ENCODE assay signal across 14 cellular contexts in genomic region chr14:55588259-55588699, GRCh38. TPM values are rescaled to one million over a fixed set of nuclear protein-coding genes. Genes with fewer than 3 reads are reported as not detected.
A peak's percentile ranks its signal among the peaks of the same experiment; 100 is the strongest.
DNase-seq lines count a peak whose midpoint lies in the region; ATAC-seq and TF ChIP-seq lines count a peak whose summit lies in the region.
"Had no signal": no experiment of that assay in that cellular context is flagged by ENCODE, and none has a peak within 500 bp of the region (broad histone marks: within the 10 kb centered on the region; RNA-seq: fewer than 3 reads in every experiment).

No MANE protein-coding gene starts in this region.

- peak overlapping the region; percentile 56 for H3K27ac Mint-ChIP-seq in activated naive CD8-positive, alpha-beta T cell
- no peak overlapping the region for H3K27ac Mint-ChIP-seq in activated naive CD8-positive, alpha-beta T cell treated with anti-CD3 and anti-CD28 coated beads for 36 hours
- H3K27ac Mint-ChIP-seq in WTC11 (peak overlapping the region; percentile 60; the same call in 1 of the 2 replicates), T-cell (peak overlapping the region in 1 of 2 donors; percentile 12)
- H3K27ac Mint-ChIP-seq: B cell had no signal

- no peak for DNase-seq in activated naive CD8-positive, alpha-beta T cell treated with anti-CD3 and anti-CD28 coated beads for 36 hours
- no peak for DNase-seq in WTC11 (ENCODE audit: low spot score)
- DNase-seq in left cardiac atrium = no peak
- DNase-seq in transverse colon = no peak
- DNase-seq in prostate gland (ENCODE audit: low spot score) = no peak
- no peak for DNase-seq in T-cell
- DNase-seq: activated naive CD4-positive, alpha-beta T cell treated with anti-CD3 and anti-CD28 coated beads, Interleukin-2, amount 50 U/mL, for 16 hours; NCI-H1048; NCI-H524 treated with DMSO at 0.1 percent for 48 hours; sigmoid colon had no signal

- H3K4me3 ChIP-seq in transverse colon (no peak overlapping the region), prostate gland (no peak overlapping the region)
- H3K4me3 ChIP-seq: sigmoid colon, tibial nerve had no signal

- ATAC-seq in WTC11 = no peak
- peak; percentile 55 to 66 for ATAC-seq in left cardiac atrium
- no peak for ATAC-seq in GM18511 (IDR thresholded peaks at IDR 0.05; ENCODE audit: unreplicated experiment)
- ATAC-seq in T-cell (replicated peaks in 1 of 4) = no peak

- no peak for TF ChIP-seq CTCF in WTC11 (IDR thresholded peaks at IDR 0.05)
- TF ChIP-seq CTCF in transverse colon (IDR thresholded peaks at IDR 0.05) = no peak
- no peak for TF ChIP-seq CTCF in prostate gland (IDR thresholded peaks at IDR 0.05)

- TF ChIP-seq POLR2A in transverse colon (IDR thresholded peaks at IDR 0.05) = no peak
- no peak for TF ChIP-seq POLR2A in prostate gland (IDR thresholded peaks at IDR 0.05)

- H3K9me3 ChIP-seq in transverse colon (no peaks in the 10 kb centered on the region), prostate gland (no peaks in the 10 kb centered on the region)
- H3K9me3 ChIP-seq: sigmoid colon, tibial nerve had no signal

- CTCF ChIA-PET in WTC11 (lab: Charles Lee) (interaction anchor here (0.9 kb wide), 1 partner anchor 142 kb away, joined by 3 read pairs; no protein-coding TSS in a partner anchor), T-cell (lab: Charles Lee) (no interaction called here)

- H3K9me3 Mint-ChIP-seq in activated naive CD8-positive, alpha-beta T cell (ENCODE audit: low read depth) = no peaks in the 10 kb centered on the region
- no peaks in the 10 kb centered on the region for H3K9me3 Mint-ChIP-seq in activated naive CD8-positive, alpha-beta T cell treated with anti-CD3 and anti-CD28 coated beads for 36 hours
- H3K9me3 Mint-ChIP-seq in WTC11 (no peaks in the 10 kb centered on the region), T-cell (no peaks in the 10 kb centered on the region)

- no peak for TF ChIP-seq EP300 in transverse colon (IDR thresholded peaks at IDR 0.05; ENCODE audit: low read depth)

- H3K27ac ChIP-seq in transverse colon = peak overlapping the region; percentile 6 to 43 (median 18)
- H3K27ac ChIP-seq in prostate gland = no peak overlapping the region
- H3K27ac ChIP-seq: tibial nerve had no signal

- peaks cover 63% of the 10 kb centered on the region for H3K4me1 Mint-ChIP-seq in activated naive CD8-positive, alpha-beta T cell (ENCODE audit: low read depth)
- H3K4me1 Mint-ChIP-seq in activated naive CD8-positive, alpha-beta T cell treated with anti-CD3 and anti-CD28 coated beads for 36 hours = peaks cover 50% of the 10 kb centered on the region
- peaks cover 55% of the 10 kb centered on the region for H3K4me1 Mint-ChIP-seq in WTC11
- H3K4me1 Mint-ChIP-seq in T-cell = peaks cover 62 to 69% (median 65%) of the 10 kb centered on the region in 3 donors

- peaks cover 39 to 93% (median 64%) of the 10 kb centered on the region in 4 donors for H3K4me1 ChIP-seq in transverse colon
- H3K4me1 ChIP-seq in prostate gland (replicated peaks) = no peaks in the 10 kb centered on the region

- no peaks in the 10 kb centered on the region for H3K36me3 ChIP-seq in transverse colon
- no peaks in the 10 kb centered on the region for H3K36me3 ChIP-seq in prostate gland
- H3K36me3 ChIP-seq: sigmoid colon, tibial nerve had no signal

- intact Hi-C loops in left cardiac atrium (cut with DNase I) = no loop called here
- intact Hi-C loops in transverse colon (cut with DNase I; ENCODE audit: low total_unique reads) = no loop called here
- intact Hi-C loops in prostate gland (cut with DNase I) = no loop called here

- POLR2A ChIA-PET in WTC11 (lab: Charles Lee) = no interaction called here
- POLR2A ChIA-PET in T-cell (lab: Charles Lee) = interaction anchor here in 1 of 2 donors (0.6 kb wide), 1 partner anchor 10 kb away, joined by 9 read pairs; no protein-coding TSS in a partner anchor

- no peak overlapping the region for H3K4me3 Mint-ChIP-seq in activated naive CD8-positive, alpha-beta T cell
- no peak overlapping the region for H3K4me3 Mint-ChIP-seq in activated naive CD8-positive, alpha-beta T cell treated with anti-CD3 and anti-CD28 coated beads for 36 hours
- H3K4me3 Mint-ChIP-seq in WTC11 (no peak overlapping the region), T-cell (no peak overlapping the region)
- H3K4me3 Mint-ChIP-seq: B cell had no signal

- no peaks in the 10 kb centered on the region for H3K36me3 Mint-ChIP-seq in activated naive CD8-positive, alpha-beta T cell
- peaks cover 6% of the 10 kb centered on the region for H3K36me3 Mint-ChIP-seq in activated naive CD8-positive, alpha-beta T cell treated with anti-CD3 and anti-CD28 coated beads for 36 hours
- H3K36me3 Mint-ChIP-seq in WTC11 = no peaks in the 10 kb centered on the region
- H3K36me3 Mint-ChIP-seq in T-cell = peaks cover 4% of the 10 kb centered on the region

- WGBS in transverse colon (ENCODE audit: low coverage in 1 of 2), 2 donors = 27 to 52% methylated on average over 1 to 2 of the region's 2 CpGs
- WGBS in prostate gland = 38% methylated on average over 2 of the region's 2 CpGs

- H3K27me3 ChIP-seq in transverse colon (no peaks in the 10 kb centered on the region), prostate gland (replicated peaks; ENCODE audit: insufficient read depth) (no peaks in the 10 kb centered on the region)
- H3K27me3 ChIP-seq: sigmoid colon, tibial nerve had no signal

- in situ Hi-C loops in transverse colon (cut with MboI; ENCODE audit: low pct_ligation_motif_present in 1 of 4, low pct_unique_long_range_greater_than_20kb in 1 of 4, low sequenced_read_pairs in 3 of 4) = no loop called here

- H3K27me3 Mint-ChIP-seq in activated naive CD8-positive, alpha-beta T cell = no peaks in the 10 kb centered on the region
- no peaks in the 10 kb centered on the region for H3K27me3 Mint-ChIP-seq in activated naive CD8-positive, alpha-beta T cell treated with anti-CD3 and anti-CD28 coated beads for 36 hours
- H3K27me3 Mint-ChIP-seq in WTC11 (ENCODE audit: low read depth) = no peaks in the 10 kb centered on the region
- no peaks in the 10 kb centered on the region for H3K27me3 Mint-ChIP-seq in T-cell
- H3K27me3 Mint-ChIP-seq: B cell had no signal

TF ChIP-seq in WTC11, 78 proteins besides CTCF, POLR2A, EP300 and RAD21:
- TF ChIP-seq SP1 (CRISPR knock-in tag; conservative IDR thresholded peaks at IDR 0.05) (no peak), E2F5 (CRISPR knock-in tag; IDR thresholded peaks at IDR 0.05) (no peak)
TF ChIP-seq in WTC11: peak in this region for 0.

RNA-seq across cellular contexts. Expression of gene KTN1, which starts 8.3 kb away (rescaled TPM):
- 100 to 1,000 TPM; 119 TPM for total RNA-seq in activated naive CD8-positive, alpha-beta T cell treated with anti-CD3 and anti-CD28 coated beads for 36 hours
- total RNA-seq in WTC11 (2021) (122 to 125 TPM (median 123 TPM) in 3 replicates), left cardiac atrium (100 to 1,000 TPM; 173 to 176 TPM), transverse colon (100 to 1,000 TPM; 101 to 279 (median 129) TPM), prostate gland (100 to 1,000 TPM in 1 of 2 donors, 10 to 100 TPM in 1; 84.2 to 162 TPM), T-cell (100 to 1,000 TPM in 1 of 5 donors, 10 to 100 TPM in 4; 82.5 to 109 (median 85.4) TPM)

Comparison
In these comparisons a context has a peak if more than half of its experiments do, and no peak if none do; other contexts are left out.
1. ATAC-seq: peak in left cardiac atrium (2 of 2); none in WTC11 (single experiment), GM18511 (single experiment) and T-cell (0 of 4).
2. H3K27ac ChIP-seq: peak in transverse colon (4 of 4); none in prostate gland (0 of 2).